9 cellular contexts compared by ENCODE assay signal in the genomic region with DNA sequence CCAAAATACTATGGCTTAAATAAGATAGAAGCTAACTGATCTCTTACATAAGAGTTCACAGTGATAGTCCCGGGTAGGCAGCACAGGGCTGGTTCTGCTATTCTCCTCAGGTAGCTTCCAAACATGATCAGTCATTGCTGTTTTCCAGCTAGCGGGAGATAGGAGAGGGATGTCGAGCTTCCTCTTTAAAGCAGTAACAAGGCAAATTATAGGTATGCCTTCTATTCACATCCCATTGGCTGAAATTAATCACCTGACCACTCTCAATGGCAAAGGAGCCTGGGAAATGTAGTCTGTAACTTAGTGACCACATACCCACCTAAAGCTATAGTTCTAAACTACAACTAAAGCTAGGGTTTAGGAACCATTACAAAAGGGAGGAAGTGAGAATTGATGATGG. TPM values are rescaled to one million over a fixed set of nuclear protein-coding genes. Genes with fewer than 3 reads are reported as not detected.
DNase-seq lines count a peak whose midpoint lies in the region; ATAC-seq lines count a peak whose summit lies in the region.
"Had no signal": no experiment of that assay in that cellular context is flagged by ENCODE, and none has a peak within 500 bp of the region (broad histone marks: within the 10 kb centered on the region; RNA-seq: fewer than 3 reads in every experiment).

No MANE protein-coding gene starts in this region.

- H3K36me3 Mint-ChIP-seq in activated naive CD4-positive, alpha-beta T cell treated with anti-CD3 and anti-CD28 coated beads, Interleukin-2, amount 50 U/mL, for 72 hours: no peaks in the 10 kb centered on the region
- H3K36me3 Mint-ChIP-seq in immature natural killer cell: no peaks in the 10 kb centered on the region

- H3K27me3 Mint-ChIP-seq in immature natural killer cell (ENCODE audit: low read depth in 3 of 3): peaks cover 4 to 15% (median 6%) of the 10 kb centered on the region in 3 donors

- ATAC-seq in GM19468 (IDR thresholded peaks at IDR 0.05; ENCODE audit: extremely low read depth, unreplicated experiment) (peak; percentile 94), HG03442 (IDR thresholded peaks at IDR 0.05; ENCODE audit: unreplicated experiment) (peak; percentile 100)
- ATAC-seq in activated naive CD4-positive, alpha-beta T cell treated with anti-CD3 and anti-CD28 coated beads, Interleukin-2, amount 50 U/mL, for 72 hours: peak; percentile 89 to 95

- no peak overlapping the region for H3K27ac Mint-ChIP-seq in activated naive CD4-positive, alpha-beta T cell treated with anti-CD3 and anti-CD28 coated beads, Interleukin-2, amount 50 U/mL, for 72 hours
- H3K27ac Mint-ChIP-seq in immature natural killer cell: no peak overlapping the region

- DNase-seq in NCI-H2196 (lab: John Stamatoyannopoulos, UW; ENCODE audit: unreplicated experiment) (peak; percentile 26), NCI-H2196 treated with DMSO at 0.1 percent for 48 hours (lab: John Stamatoyannopoulos, UW; ENCODE audit: unreplicated experiment) (no peak), NCI-H524 treated with DMSO at 0.1 percent for 48 hours (lab: John Stamatoyannopoulos, UW) (peak; percentile 89), immature natural killer cell (peak; percentile 14 to 37 (median 21)), cortex of kidney (lab: John Stamatoyannopoulos, UW) (no peak)
- DNase-seq in activated naive CD4-positive, alpha-beta T cell treated with anti-CD3 and anti-CD28 coated beads, Interleukin-2, amount 50 U/mL, for 72 hours (ENCODE audit: low spot score in 2 of 2): peak in 1 of 2 donors; percentile 27
- DNase-seq: upper lobe of left lung had no signal

- H3K4me3 Mint-ChIP-seq in immature natural killer cell: no peak overlapping the region

- no peaks in the 10 kb centered on the region for H3K9me3 Mint-ChIP-seq in activated naive CD4-positive, alpha-beta T cell treated with anti-CD3 and anti-CD28 coated beads, Interleukin-2, amount 50 U/mL, for 72 hours
- peaks cover 0 to 2% (median 0%) of the 10 kb centered on the region in 6 donors for H3K9me3 Mint-ChIP-seq in immature natural killer cell

- peaks cover 0 to 2% of the 10 kb centered on the region in 2 donors for H3K4me1 Mint-ChIP-seq in immature natural killer cell

RNA-seq across cellular contexts. Expression of a gene that starts 34.5 kb away (rescaled TPM):
- total RNA-seq in activated naive CD4-positive, alpha-beta T cell treated with anti-CD3 and anti-CD28 coated beads, Interleukin-2, amount 50 U/mL, for 72 hours: 10 to 100 TPM; 51.7 to 63.1 TPM
- 10 to 100 TPM; 39.5 to 47.9 (median 41.4) TPM for polyA plus RNA-seq in immature natural killer cell

Comparison
In these comparisons a context has a peak if more than half of its experiments do, and no peak if none do; other contexts are left out.
1. DNase-seq: peak in NCI-H2196 (single experiment), NCI-H524 treated with DMSO at 0.1 percent for 48 hours (single experiment) and immature natural killer cell (3 of 3); none in NCI-H2196 treated with DMSO at 0.1 percent for 48 hours (single experiment) and cortex of kidney (single experiment).
2. Peak in every context shown above with its lines, with median percentiles within 50 percentile points of each other: ATAC-seq.